ENCODE assay signal across 11 cellular contexts in genomic region chr11:43789700-43790443, GRCh38.
A peak's percentile ranks its signal among the peaks of the same experiment; 100 is the strongest.
DNase-seq lines count a peak whose midpoint lies in the region; ATAC-seq, FAIRE-seq and TF ChIP-seq lines count a peak whose summit lies in the region.
"Had no signal": no experiment of that assay in that cellular context is flagged by ENCODE, and none has a peak within 500 bp of the region (broad histone marks: within the 10 kb centered on the region; RNA-seq: fewer than 3 reads in every experiment).

No MANE protein-coding gene starts in this region.

- peaks cover 11% of the 10 kb centered on the region for H3K36me3 Mint-ChIP-seq in astrocyte (ENCODE audit: low read depth, unreplicated experiment)
- H3K36me3 Mint-ChIP-seq in type B pancreatic cell: peaks cover 28% of the 10 kb centered on the region

- H3K36me3 ChIP-seq in astrocyte (ENCODE audit: insufficient read depth, low read length): no peaks in the 10 kb centered on the region

- H3K27ac Mint-ChIP-seq in astrocyte (ENCODE audit: unreplicated experiment) (peak overlapping the region; percentile 96), type B pancreatic cell (no peak overlapping the region)
- H3K27ac Mint-ChIP-seq: activated B cell treated with CpG ODN at 0.5 μM for 24 hours; effector memory CD8-positive, alpha-beta T cell had no signal

- no peak overlapping the region for H2AFZ ChIP-seq in astrocyte (ENCODE audit: low read depth, low read length)

- H3K27me3 Mint-ChIP-seq in astrocyte (ENCODE audit: low read depth, unreplicated experiment) (no peaks in the 10 kb centered on the region), type B pancreatic cell (no peaks in the 10 kb centered on the region)
- H3K27me3 Mint-ChIP-seq: activated B cell treated with CpG ODN at 0.5 μM for 24 hours; effector memory CD8-positive, alpha-beta T cell had no signal

- H3K4me1 ChIP-seq in astrocyte (ENCODE audit: insufficient read depth, low read length) (peaks cover 11% of the 10 kb centered on the region), foreskin keratinocyte (peaks cover 15% of the 10 kb centered on the region)

- H3K27ac ChIP-seq in astrocyte (ENCODE audit: low read depth, low read length) (peak overlapping the region; percentile 60), foreskin keratinocyte (peak overlapping the region; percentile 51)

- TF ChIP-seq CTCF in astrocyte (IDR thresholded peaks at IDR 0.05; ENCODE audit: insufficient read depth, low read depth, low read length) (no peak), foreskin keratinocyte (conservative IDR thresholded peaks at IDR 0.05) (no peak), type B pancreatic cell (conservative IDR thresholded peaks at IDR 0.05) (no peak)

- ATAC-seq in foreskin keratinocyte (peak; percentile 93), GM19463 (IDR thresholded peaks at IDR 0.05; ENCODE audit: unreplicated experiment) (no peak)
- ATAC-seq: effector memory CD8-positive, alpha-beta T cell; sciatic nerve had no signal

- no peak overlapping the region for H3K4me3 ChIP-seq in astrocyte (ENCODE audit: insufficient read depth, low read depth, low read length)

- peaks cover 3% of the 10 kb centered on the region for H3K9me3 Mint-ChIP-seq in astrocyte (ENCODE audit: unreplicated experiment)
- peaks cover 5% of the 10 kb centered on the region for H3K9me3 Mint-ChIP-seq in type B pancreatic cell

- no peaks in the 10 kb centered on the region for H4K20me1 ChIP-seq in astrocyte (ENCODE audit: insufficient read depth, low read length)

- H3K4me2 ChIP-seq in astrocyte (ENCODE audit: low read length): peak overlapping the region; percentile 69

- H3K79me2 ChIP-seq in astrocyte (ENCODE audit: insufficient read depth, low read length): no peaks in the 10 kb centered on the region

- no peaks in the 10 kb centered on the region for H3K27me3 ChIP-seq in astrocyte (ENCODE audit: insufficient read depth, low read length)
- H3K27me3 ChIP-seq in foreskin keratinocyte: no peaks in the 10 kb centered on the region

- H3K9me3 ChIP-seq in astrocyte (ENCODE audit: insufficient read depth, low read depth, low read length): no peaks in the 10 kb centered on the region

- H3K4me1 Mint-ChIP-seq in astrocyte (ENCODE audit: low read depth, unreplicated experiment): peaks cover 23% of the 10 kb centered on the region
- H3K4me1 Mint-ChIP-seq in type B pancreatic cell (ENCODE audit: unreplicated experiment): no peaks in the 10 kb centered on the region

- FAIRE-seq in astrocyte (lab: Jason Lieb, UNC) (peak; percentile 87), urothelium cell line (lab: Jason Lieb, UNC) (no peak)

- H3K9ac ChIP-seq in astrocyte (ENCODE audit: low read length): peak overlapping the region; percentile 39

- DNase-seq in HPDE6-E6E7 (ENCODE audit: extremely low spot score) (peak; percentile 40), astrocyte (ENCODE audit: low read depth) (peak; percentile 72), foreskin keratinocyte (peak; percentile 71 to 91), urothelium cell line (ENCODE audit: low spot score) (peak; percentile 9), type B pancreatic cell (ENCODE audit: extremely low spot score, unreplicated experiment) (no peak), globus pallidus (ENCODE audit: low spot score) (no peak)
- DNase-seq: activated B cell treated with CpG ODN at 0.5 μM for 24 hours; effector memory CD8-positive, alpha-beta T cell; NCI-H524 treated with DMSO at 0.1 percent for 48 hours had no signal

- H3K4me3 Mint-ChIP-seq in astrocyte (ENCODE audit: unreplicated experiment): peak overlapping the region; percentile 17
- H3K4me3 Mint-ChIP-seq in type B pancreatic cell: no peak overlapping the region
- H3K4me3 Mint-ChIP-seq: activated B cell treated with CpG ODN at 0.5 μM for 24 hours; effector memory CD8-positive, alpha-beta T cell had no signal

Comparison
In these comparisons a context has a peak if more than half of its experiments do, and no peak if none do; other contexts are left out.
1. DNase-seq: peak in HPDE6-E6E7 (single experiment), astrocyte (single experiment), foreskin keratinocyte (2 of 2) and urothelium cell line (single experiment); none in type B pancreatic cell (single experiment) and globus pallidus (single experiment).